Comparison of ENCODE assay signal across 8 cellular contexts in the genomic region with DNA sequence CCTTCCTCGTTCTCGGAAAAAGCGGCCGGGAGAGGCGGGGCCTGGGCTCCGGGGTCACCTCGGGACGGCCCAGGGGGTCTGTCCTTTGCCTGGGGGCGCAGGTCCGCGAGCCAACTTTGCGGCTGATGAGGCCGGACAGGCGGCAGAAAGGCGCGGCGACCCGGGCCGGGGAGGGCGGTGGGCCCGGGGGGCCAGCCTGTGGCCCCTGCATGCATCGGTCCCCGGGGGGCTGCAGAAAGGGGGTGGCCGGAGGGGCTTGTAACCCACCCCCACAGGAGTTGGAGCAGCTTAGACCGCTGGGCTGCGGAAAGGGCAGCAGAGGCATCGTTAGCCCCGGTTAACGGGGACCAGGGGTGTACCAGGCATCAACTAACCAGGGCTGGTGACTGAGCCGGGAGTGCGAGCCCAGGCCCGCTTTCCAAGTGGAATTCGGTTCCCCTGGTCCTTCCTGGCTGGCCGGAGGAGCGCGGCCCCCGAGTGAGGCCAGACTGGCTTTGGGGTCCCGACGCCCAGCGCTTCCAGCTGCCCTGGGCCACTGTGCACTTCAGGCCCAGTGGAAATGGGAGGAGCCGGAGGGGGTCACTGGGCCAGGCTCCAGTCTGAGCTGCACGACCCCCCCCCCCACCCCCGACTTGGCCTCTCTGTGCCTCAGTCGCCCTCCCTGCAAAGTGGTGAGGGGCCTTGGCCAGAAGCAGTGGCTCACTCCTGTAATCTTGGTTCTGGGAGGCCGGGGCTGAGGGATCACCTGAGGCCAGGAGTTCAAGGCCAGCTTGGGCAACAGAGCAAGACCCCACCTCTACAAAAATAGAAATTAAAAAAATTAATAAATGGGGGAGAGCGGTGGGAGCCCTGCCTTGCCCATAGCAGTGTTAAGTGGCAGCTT. TPM values are rescaled to one million over a fixed set of nuclear protein-coding genes. Genes with fewer than 3 reads are reported as not detected.
DNase-seq lines count a peak whose midpoint lies in the region; ATAC-seq and TF ChIP-seq lines count a peak whose summit lies in the region.

No MANE protein-coding gene starts in this region.

- TF ChIP-seq CTCF in coronary artery (IDR thresholded peaks at IDR 0.05) (no peak), lower lobe of right lung (IDR thresholded peaks at IDR 0.05) (no peak), uterus (IDR thresholded peaks at IDR 0.05) (no peak)

- H3K4me3 ChIP-seq in coronary artery: peak overlapping the region; percentile 75
- peak overlapping the region; percentile 47 for H3K4me3 ChIP-seq in lower lobe of right lung
- H3K4me3 ChIP-seq in uterus: peak overlapping the region; percentile 27 to 36

- ATAC-seq in lower lobe of right lung: peak; percentile 37 to 56

- H3K36me3 ChIP-seq in lower lobe of right lung (no peaks in the 10 kb centered on the region), uterus (no peaks in the 10 kb centered on the region)

- no peak overlapping the region for H3K27ac ChIP-seq in coronary artery
- no peak overlapping the region for H3K27ac ChIP-seq in lower lobe of right lung
- H3K27ac ChIP-seq in uterus: peak overlapping the region; percentile 4 to 28

- TF ChIP-seq POLR2A in uterus (IDR thresholded peaks at IDR 0.05): no peak

- intact Hi-C loops in lower lobe of right lung (cut with DNase I): no loop called here
- intact Hi-C loops in uterus (cut with DNase I; ENCODE audit: low total_unique reads): no loop called here

- H3K9me3 ChIP-seq in lower lobe of right lung (no peaks in the 10 kb centered on the region), uterus (no peaks in the 10 kb centered on the region)

- H3K4me1 ChIP-seq in lower lobe of right lung (peaks cover 7% of the 10 kb centered on the region), uterus (peaks cover 0 to 8% of the 10 kb centered on the region in 2 donors)

- DNase-seq in NCI-H82 (lab: John Stamatoyannopoulos, UW) (peak; percentile 46), NCI-H82 treated with DMSO at 0.1 percent for 48 hours (lab: John Stamatoyannopoulos, UW; ENCODE audit: unreplicated experiment) (no peak), coronary artery (ENCODE audit: low spot score) (no peak), lower lobe of right lung (no peak), uterus (peak in 1 of 2 donors; percentile 36), NCI-H1930 (lab: John Stamatoyannopoulos, UW) (no peak), NOMO-1 (lab: John Stamatoyannopoulos, UW; ENCODE audit: unreplicated experiment in 2 of 2) (no peak), HUDEP-2 (lab: John Stamatoyannopoulos, UW; ENCODE audit: unreplicated experiment in 76 of 76) (no peak)

- peaks cover 11% of the 10 kb centered on the region for H3K27me3 ChIP-seq in lower lobe of right lung (ENCODE audit: low read depth)
- no peaks in the 10 kb centered on the region for H3K27me3 ChIP-seq in uterus

RNA-seq across cellular contexts. Expression of gene SLC29A4, which starts 0.9 kb away (rescaled TPM):
- total RNA-seq in lower lobe of right lung (2.7 TPM), uterus (1 to 10 TPM in 2 of 4 donors, not detected in 2; 1.8 to 5.0 TPM)

Comparison
In these comparisons a context has a peak if more than half of its experiments do, and no peak if none do; other contexts are left out.
1. H3K27ac ChIP-seq: peak in uterus (2 of 2); none in coronary artery (0 of 2) and lower lobe of right lung (single experiment).
2. Peak in every context shown above with its lines, with median percentiles within 50 percentile points of each other: H3K4me3 ChIP-seq.